In the genomic region with DNA sequence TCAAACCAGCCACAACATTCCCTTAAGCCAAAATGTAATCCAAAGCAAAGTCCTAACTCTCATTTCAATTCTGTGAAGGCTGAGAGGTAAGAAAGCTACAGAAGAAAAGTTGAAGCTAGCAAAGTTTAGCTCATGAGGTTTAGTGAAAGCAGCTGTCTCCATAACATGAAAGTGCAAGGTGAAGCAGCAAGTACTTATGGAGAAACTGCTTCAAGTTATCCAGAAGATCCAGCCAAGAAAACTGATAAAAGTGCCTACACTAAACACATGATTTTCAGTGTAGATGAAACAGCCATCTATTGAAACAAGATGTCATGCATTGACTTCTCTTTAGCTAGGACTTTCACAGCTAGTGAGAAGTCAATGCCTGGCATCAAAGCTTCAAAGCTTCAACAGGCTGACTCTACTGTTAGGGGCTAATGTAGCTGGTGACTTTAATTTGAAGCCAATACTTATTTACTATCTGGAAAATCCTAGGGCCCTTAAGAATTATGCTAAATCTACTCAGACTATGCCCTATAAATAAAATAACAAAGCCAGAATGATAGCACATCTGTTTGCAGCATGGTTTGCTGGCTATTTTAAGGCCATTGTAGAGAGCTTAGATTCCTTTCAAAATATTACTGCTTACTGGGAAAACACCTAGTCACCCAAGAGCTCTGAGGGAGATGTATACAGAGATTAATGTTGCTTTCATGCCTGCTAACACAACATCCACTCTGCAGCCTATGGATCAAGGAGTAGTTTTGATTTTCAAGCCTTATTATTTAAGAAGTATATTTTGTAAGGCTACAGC, we compare ENCODE assay signal across 23 cellular contexts.
A peak's percentile ranks its signal among the peaks of the same experiment; 100 is the strongest.
DNase-seq lines count a peak whose midpoint lies in the region; ATAC-seq, FAIRE-seq and TF ChIP-seq lines count a peak whose summit lies in the region.
"Had no signal": no experiment of that assay in that cellular context is flagged by ENCODE, and none has a peak within 500 bp of the region (broad histone marks: within the 10 kb centered on the region; RNA-seq: fewer than 3 reads in every experiment).

No MANE protein-coding gene starts in this region.

- FAIRE-seq in K562 (lab: Jason Lieb, UNC), result peak; percentile 54
- FAIRE-seq: D721Med had no signal

- H4K20me1 ChIP-seq in K562 (replicated peaks; ENCODE audit: control insufficient read depth, insufficient read depth, low read length), result no peaks in the 10 kb centered on the region

- no peaks in the 10 kb centered on the region for H3K27me3 Mint-ChIP-seq in type B pancreatic cell
- H3K27me3 Mint-ChIP-seq: activated CD4-positive, alpha-beta T cell treated with anti-CD3 and anti-CD28 coated beads for 36 hours; brain; T-helper 17 cell had no signal

- no peak for TF ChIP-seq CTCF in HFF-Myc (IDR thresholded peaks at IDR 0.05; ENCODE audit: low read depth, low read length, missing control alignments)
- no peak for TF ChIP-seq CTCF in K562 (IDR thresholded peaks at IDR 0.05 in 2 of 3, conservative IDR thresholded peaks at IDR 0.05 in 1 of 3; ENCODE audit: insufficient read depth in 2 of 3, low read depth in 1 of 3, low read length in 3 of 3)
- TF ChIP-seq CTCF in type B pancreatic cell (conservative IDR thresholded peaks at IDR 0.05), result no peak
- no peak for TF ChIP-seq CTCF in gastroesophageal sphincter (IDR thresholded peaks at IDR 0.05)
- TF ChIP-seq CTCF in esophagus muscularis mucosa (IDR thresholded peaks at IDR 0.05), result no peak

- no peaks in the 10 kb centered on the region for H3K36me3 ChIP-seq in K562 (ENCODE audit: control insufficient read depth, insufficient read depth, low read length)
- H3K36me3 ChIP-seq in gastroesophageal sphincter, result no peaks in the 10 kb centered on the region
- H3K36me3 ChIP-seq in esophagus muscularis mucosa, result peaks cover 0 to 4% (median 0%) of the 10 kb centered on the region in 4 donors

- intact Hi-C loops in K562 (cut with micrococcal nuclease) (loop anchor here (5.0 to 10.0 kb wide), 2 partner anchors 291 to 463 kb away; no protein-coding TSS in a partner anchor), esophagus muscularis mucosa (cut with DNase I) (loop anchor here (10.0 kb wide), 1 partner anchor 293 kb away; no protein-coding TSS in a partner anchor)

- H3K4me1 Mint-ChIP-seq in type B pancreatic cell (ENCODE audit: unreplicated experiment), result peaks cover 7% of the 10 kb centered on the region

- ATAC-seq in K562 (no peak), gastroesophageal sphincter (no peak), HG03565 (IDR thresholded peaks at IDR 0.05; ENCODE audit: unreplicated experiment) (no peak)
- ATAC-seq: activated CD4-positive, alpha-beta T cell treated with anti-CD3 and anti-CD28 coated beads for 36 hours; left lobe of liver; natural killer cell; Panc1; right cardiac atrium; T-helper 17 cell had no signal

- H3K27ac ChIP-seq in K562 (ENCODE audit: extremely low read depth, low read depth, low read length) (no peak overlapping the region), gastroesophageal sphincter (no peak overlapping the region), esophagus muscularis mucosa (replicated peaks in 1 of 4) (no peak overlapping the region)

- no peak overlapping the region for H3K4me3 ChIP-seq in HFF-Myc (replicated peaks; ENCODE audit: low read depth, low read length)
- no peak overlapping the region for H3K4me3 ChIP-seq in K562
- no peak overlapping the region for H3K4me3 ChIP-seq in gastroesophageal sphincter
- H3K4me3 ChIP-seq in esophagus muscularis mucosa, result no peak overlapping the region

- BruUV-seq in K562 (replicated peaks; lab: Mats Ljungman, UMichigan), result no TSS peak

- H3K27me3 ChIP-seq in K562 (ENCODE audit: control insufficient read depth in 2 of 2, insufficient read depth in 2 of 2, low read length in 2 of 2), result no peaks in the 10 kb centered on the region
- H3K27me3 ChIP-seq in gastroesophageal sphincter, result no peaks in the 10 kb centered on the region
- no peaks in the 10 kb centered on the region for H3K27me3 ChIP-seq in esophagus muscularis mucosa

- peak in 1 of 2 experiments; percentile 17; a peak in 1 of 4 replicates for TF ChIP-seq RAD21 in K562 (CRISPR knock-in tag; conservative IDR thresholded peaks at IDR 0.05 in 1 of 2, IDR thresholded peaks at IDR 0.05 in 1 of 2)

- peak overlapping the region; percentile 24 for H3K27ac Mint-ChIP-seq in type B pancreatic cell
- H3K27ac Mint-ChIP-seq: activated CD4-positive, alpha-beta T cell treated with anti-CD3 and anti-CD28 coated beads for 36 hours; endodermal cell; natural killer cell; T-helper 17 cell had no signal

- H3K9me3 Mint-ChIP-seq in type B pancreatic cell, result no peaks in the 10 kb centered on the region
- H3K9me3 Mint-ChIP-seq: brain, endodermal cell, natural killer cell had no signal

- POLR2A ChIA-PET in K562 (lab: Yijun Ruan, JAX), result interaction anchor here (0.5 to 4.3 kb wide), 6 partner anchors 9 to 232 kb away, joined by 3 to 20 read pairs (median 3); a partner anchor contains a TSS

- TF ChIP-seq EP300 in K562 (IDR thresholded peaks at IDR 0.05; ENCODE audit: low read length) (no peak), gastroesophageal sphincter (IDR thresholded peaks at IDR 0.05) (no peak), esophagus muscularis mucosa (IDR thresholded peaks at IDR 0.05) (no peak)

- H3K79me2 ChIP-seq in K562 (ENCODE audit: control insufficient read depth, insufficient read depth, low read length), result no peaks in the 10 kb centered on the region

- no peaks in the 10 kb centered on the region for H3K9me1 ChIP-seq in K562 (ENCODE audit: control insufficient read depth, insufficient read depth, low read length)

- peaks cover 4% of the 10 kb centered on the region for H3K36me3 Mint-ChIP-seq in type B pancreatic cell
- H3K36me3 Mint-ChIP-seq: natural killer cell had no signal

- CTCF ChIA-PET in K562 (lab: Yijun Ruan, JAX; ENCODE audit: low intra/inter-chr PET ratio), result interaction anchor here (1.0 to 1.1 kb wide), 2 partner anchors 10 to 207 kb away, joined by 3 to 6 read pairs; no protein-coding TSS in a partner anchor

- H3K9me3 ChIP-seq in K562 (replicated peaks; ENCODE audit: control insufficient read depth, insufficient read depth, low read depth, low read length), result no peaks in the 10 kb centered on the region
- no peaks in the 10 kb centered on the region for H3K9me3 ChIP-seq in gastroesophageal sphincter
- H3K9me3 ChIP-seq in esophagus muscularis mucosa, result no peaks in the 10 kb centered on the region

- H3K4me1 ChIP-seq in K562 (replicated peaks in 1 of 2; ENCODE audit: control insufficient read depth in 2 of 2, insufficient read depth in 2 of 2, low read length in 2 of 2), result no peaks in the 10 kb centered on the region
- peaks cover 0 to 9% (median 4%) of the 10 kb centered on the region in 3 donors for H3K4me1 ChIP-seq in gastroesophageal sphincter
- peaks cover 0 to 12% (median 11%) of the 10 kb centered on the region in 4 donors for H3K4me1 ChIP-seq in esophagus muscularis mucosa

- DNase-seq in HFF-Myc (ENCODE audit: extremely low read depth, low read depth) (peak; percentile 65), K562 (ENCODE audit: extremely low read depth in 1 of 4, low spot score in 3 of 4) (no peak), iris pigment epithelial cell (ENCODE audit: low read depth) (peak; percentile 49), type B pancreatic cell (ENCODE audit: extremely low spot score, unreplicated experiment) (no peak), esophagus muscularis mucosa (ENCODE audit: extremely low spot score) (no peak)
- DNase-seq: activated CD4-positive, alpha-beta T cell treated with anti-CD3 and anti-CD28 coated beads for 36 hours; activated gamma-delta T cell; endodermal cell; natural killer cell; NCI-H1436; NCI-H2107; NCI-H446 treated with DMSO at 0.1 percent for 48 hours; right cardiac atrium; stimulated activated CD4-positive, alpha-beta T cell treated with anti-CD3 and anti-CD28 coated beads, Interleukin-12 subunit alpha, Interleukin-12 subunit beta, amount 100 ng/mL, for 4 hours; stimulated activated CD4-positive, alpha-beta T cell treated with anti-CD3 and anti-CD28 coated beads, Interleukin-4, amount 100 ng/mL, for 4 hours; stimulated activated naive CD4-positive, alpha-beta T cell treated with Interleukin-2 at 50 U/mL for 16 hours; T-helper 17 cell had no signal

- no peak overlapping the region for H3K4me2 ChIP-seq in K562 (ENCODE audit: insufficient read depth, low read length)

- no peak overlapping the region for H2AFZ ChIP-seq in K562 (ENCODE audit: low read depth, low read length)

- H3K4me3 Mint-ChIP-seq in type B pancreatic cell, result no peak overlapping the region
- H3K4me3 Mint-ChIP-seq: activated CD4-positive, alpha-beta T cell treated with anti-CD3 and anti-CD28 coated beads for 36 hours; brain; endodermal cell; natural killer cell; T-helper 17 cell had no signal

- H3K9ac ChIP-seq in K562 (ENCODE audit: insufficient read depth in 1 of 2, low read depth in 2 of 2, low read length in 2 of 2), result no peak overlapping the region

- TF ChIP-seq POLR2A in K562 (conservative IDR thresholded peaks at IDR 0.05) (no peak), gastroesophageal sphincter (IDR thresholded peaks at IDR 0.05) (no peak), esophagus muscularis mucosa (IDR thresholded peaks at IDR 0.05; ENCODE audit: low read depth) (no peak)

- in situ Hi-C loops in K562 (cut with MboI), result no loop called here

TF ChIP-seq in K562, 482 proteins besides CTCF, POLR2A, EP300 and RAD21 (continues in another document):
- TF ChIP-seq ZNF589 (CRISPR knock-in tag; IDR thresholded peaks at IDR 0.05; ENCODE audit: low read depth) (no peak), CHCHD3 (CRISPR knock-in tag; IDR thresholded peaks at IDR 0.05) (no peak), FOXJ3 (CRISPR knock-in tag; IDR thresholded peaks at IDR 0.05) (no peak), TAF1 (IDR thresholded peaks at IDR 0.05; ENCODE audit: control insufficient read depth, extremely low read depth, insufficient read depth, low read length, severe bottlenecking) (no peak), ZNF212 (CRISPR knock-in tag; IDR thresholded peaks at IDR 0.05) (no peak), STAT5A (IDR thresholded peaks at IDR 0.05; ENCODE audit: borderline replicate concordance, low read length) (no peak), ZNF134 (CRISPR knock-in tag; conservative IDR thresholded peaks at IDR 0.05) (no peak), DACH1 (IDR thresholded peaks at IDR 0.05; ENCODE audit: partially characterized antibody) (no peak)
- TF ChIP-seq, protein P1, sequence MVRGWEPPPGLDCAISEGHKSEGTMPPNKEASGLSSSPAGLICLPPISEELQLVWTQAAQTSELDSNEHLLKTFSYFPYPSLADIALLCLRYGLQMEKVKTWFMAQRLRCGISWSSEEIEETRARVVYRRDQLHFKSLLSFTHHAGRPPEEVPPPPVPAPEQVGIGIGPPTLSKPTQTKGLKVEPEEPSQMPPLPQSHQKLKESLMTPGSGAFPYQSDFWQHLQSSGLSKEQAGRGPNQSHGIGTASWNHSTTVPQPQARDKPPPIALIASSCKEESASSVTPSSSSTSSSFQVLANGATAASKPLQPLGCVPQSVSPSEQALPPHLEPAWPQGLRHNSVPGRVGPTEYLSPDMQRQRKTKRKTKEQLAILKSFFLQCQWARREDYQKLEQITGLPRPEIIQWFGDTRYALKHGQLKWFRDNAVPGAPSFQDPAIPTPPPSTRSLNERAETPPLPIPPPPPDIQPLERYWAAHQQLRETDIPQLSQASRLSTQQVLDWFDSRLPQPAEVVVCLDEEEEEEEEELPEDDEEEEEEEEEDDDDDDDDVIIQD (CRISPR knock-in tag; IDR thresholded peaks at IDR 0.05), result no peak

Comparison
In these comparisons a context has a peak if more than half of its experiments do, and no peak if none do; other contexts are left out.
1. DNase-seq: peak in HFF-Myc (single experiment) and iris pigment epithelial cell (single experiment); none in K562 (0 of 4), type B pancreatic cell (single experiment) and esophagus muscularis mucosa (single experiment).